8 cellular contexts compared by ENCODE assay signal in genomic region chr4:148442830-148443549, GRCh38. TPM values are rescaled to one million over a fixed set of nuclear protein-coding genes. Genes with fewer than 3 reads are reported as not detected.
DNase-seq lines count a peak whose midpoint lies in the region; ATAC-seq lines count a peak whose summit lies in the region.

No MANE protein-coding gene starts in this region.

- H3K9me3 Mint-ChIP-seq in activated CD4-positive, alpha-beta memory T cell treated with anti-CD3 and anti-CD28 coated beads for 36 hours, result no peaks in the 10 kb centered on the region

- H3K36me3 Mint-ChIP-seq in activated CD4-positive, alpha-beta memory T cell treated with anti-CD3 and anti-CD28 coated beads for 36 hours, result peaks cover 3% of the 10 kb centered on the region

- POLR2A ChIA-PET in activated CD4-positive, alpha-beta memory T cell treated with anti-CD3 and anti-CD28 coated beads for 36 hours (lab: Charles Lee), result interaction anchor here (0.6 to 1.8 kb wide), 8 partner anchors 10 to 826 kb away, joined by 3 to 5 read pairs (median 4); partner anchors contain the start of gene TMEM184C

- peak overlapping the region; percentile 96 for H3K4me3 Mint-ChIP-seq in activated CD4-positive, alpha-beta memory T cell treated with anti-CD3 and anti-CD28 coated beads for 36 hours

- H3K27me3 Mint-ChIP-seq in activated CD4-positive, alpha-beta memory T cell treated with anti-CD3 and anti-CD28 coated beads for 36 hours, result peaks cover 5% of the 10 kb centered on the region

- CTCF ChIA-PET in activated CD4-positive, alpha-beta memory T cell treated with anti-CD3 and anti-CD28 coated beads for 36 hours (lab: Charles Lee), result interaction anchor here (1.0 to 1.5 kb wide), 2 partner anchors 37 to 386 kb away, joined by 3 to 9 read pairs; no protein-coding TSS in a partner anchor

- no peak for DNase-seq in activated CD4-positive, CD25-positive, alpha-beta regulatory T cell treated with anti-CD3 and anti-CD28 coated beads, Interleukin-2, amount 50 U/mL, for 72 hours
- DNase-seq in activated CD4-positive, alpha-beta memory T cell treated with anti-CD3 and anti-CD28 coated beads for 36 hours, result no peak
- DNase-seq in glomerular visceral epithelial cell (ENCODE audit: extremely low spot score) (peak; percentile 14), pons (ENCODE audit: low spot score) (peak; percentile 22), NCI-H187 (lab: John Stamatoyannopoulos, UW) (no peak)

- intact Hi-C loops in activated CD4-positive, alpha-beta memory T cell treated with anti-CD3 and anti-CD28 coated beads for 36 hours (cut with micrococcal nuclease), result loop anchor here (1.0 to 5.0 kb wide), 9 partner anchors 9 to 826 kb away; partner anchors contain the start of genes ARHGAP10, PRMT9 and TMEM184C

- H3K27ac Mint-ChIP-seq in activated CD4-positive, alpha-beta memory T cell treated with anti-CD3 and anti-CD28 coated beads for 36 hours, result peak overlapping the region; percentile 91

- peak; percentile 2 for ATAC-seq in activated CD4-positive, CD25-positive, alpha-beta regulatory T cell treated with anti-CD3 and anti-CD28 coated beads, Interleukin-2, amount 50 U/mL, for 24 hours
- ATAC-seq in HG03066 (IDR thresholded peaks at IDR 0.05; ENCODE audit: low read depth, unreplicated experiment), result peak; percentile 16
- ATAC-seq in GM21423 (IDR thresholded peaks at IDR 0.05; ENCODE audit: unreplicated experiment), result no peak

- peaks cover 44% of the 10 kb centered on the region for H3K4me1 Mint-ChIP-seq in activated CD4-positive, alpha-beta memory T cell treated with anti-CD3 and anti-CD28 coated beads for 36 hours (ENCODE audit: low read depth)

RNA-seq across cellular contexts. Expression of gene NR3C2, which starts 0.8 kb away (rescaled TPM):
- total RNA-seq in activated CD4-positive, alpha-beta memory T cell treated with anti-CD3 and anti-CD28 coated beads for 36 hours, result 1 to 10 TPM; 4.2 to 4.3 TPM

Comparison
In these comparisons a context has a peak if more than half of its experiments do, and no peak if none do; other contexts are left out.
1. DNase-seq: peak in glomerular visceral epithelial cell (single experiment) and pons (single experiment); none in activated CD4-positive, CD25-positive, alpha-beta regulatory T cell treated with anti-CD3 and anti-CD28 coated beads, Interleukin-2, amount 50 U/mL, for 72 hours (single experiment), activated CD4-positive, alpha-beta memory T cell treated with anti-CD3 and anti-CD28 coated beads for 36 hours (single experiment) and NCI-H187 (0 of 2).